In the genomic region with DNA sequence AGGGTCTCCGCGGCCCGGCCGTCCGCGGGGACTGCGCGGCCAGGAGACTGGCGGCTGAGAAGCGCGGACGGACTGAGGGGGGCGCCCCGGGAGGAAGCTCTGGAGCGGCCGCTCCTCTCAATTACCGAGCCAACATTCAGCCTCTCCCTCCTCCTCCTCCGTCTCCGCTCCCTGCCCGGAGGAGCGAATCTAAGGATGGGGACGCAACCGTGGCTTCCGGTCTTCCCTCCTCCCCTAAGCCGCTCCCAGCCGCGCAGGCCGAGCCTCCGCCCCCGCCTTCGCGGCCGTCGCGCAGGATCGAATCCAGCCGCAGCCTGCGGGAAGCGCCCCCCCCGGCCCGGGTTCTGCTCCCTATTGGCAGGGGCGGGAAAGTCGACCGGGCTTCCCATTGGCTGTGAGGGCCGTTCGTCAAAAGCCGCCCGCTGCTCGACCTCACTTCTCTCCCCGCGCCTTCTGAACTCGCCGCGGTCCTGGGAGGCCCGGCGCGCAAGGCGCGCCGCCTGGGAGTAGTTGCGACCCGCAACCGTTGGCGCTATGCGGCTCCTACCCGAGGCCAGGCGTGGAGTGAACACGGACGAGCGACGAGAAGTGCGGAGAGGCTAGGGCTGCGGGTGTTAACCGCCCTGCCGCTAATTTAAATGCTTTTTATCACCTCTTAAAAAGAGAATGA, we compare ENCODE assay signal across 8 cellular contexts. TPM values are rescaled to one million over a fixed set of nuclear protein-coding genes. Genes with fewer than 3 reads are reported as not detected.
DNase-seq lines count a peak whose midpoint lies in the region; ATAC-seq and TF ChIP-seq lines count a peak whose summit lies in the region.

Gene HNRNPLL, minus strand, starts transcription at position 197 of the 670 bp plus-strand sequence. CDS start 302 bp downstream, outside the sequence.

- H3K79me2 ChIP-seq in GM23338 (replicated peaks; ENCODE audit: insufficient read depth) = peaks cover 41% of the 10 kb centered on the region

- H3K4me3 ChIP-seq in GM23338 (peak within 1 kb of the TSS; percentile 63), fibroblast of mammary gland (ENCODE audit: control insufficient read depth, low read depth, low read length) (peak within 1 kb of the TSS; percentile 76)

- ATAC-seq in GM23338 = peak; percentile 86
- peak; percentile 85 to 87 for ATAC-seq in naive thymus-derived CD8-positive, alpha-beta T cell
- ATAC-seq in stimulated activated naive B cell treated with anti-CD40 and anti-IgM and Interleukin-4, amounts not matched to agents 10 μg/mL and 1 μg/mL and 100 μg/mL, for 72 hours (replicated peaks) = peak; percentile 89 to 90

- H3K27ac ChIP-seq in GM23338 (ENCODE audit: low read depth) = peak within 1 kb of the TSS; percentile 94

- no peaks in the 10 kb centered on the region for H3K9me3 Mint-ChIP-seq in GM23338
- H3K9me3 Mint-ChIP-seq in naive thymus-derived CD8-positive, alpha-beta T cell = no peaks in the 10 kb centered on the region
- H3K9me3 Mint-ChIP-seq in stimulated activated naive B cell treated with anti-CD40 and anti-IgM and Interleukin-4, amounts not matched to agents 10 μg/mL and 1 μg/mL and 100 μg/mL, for 72 hours = no peaks in the 10 kb centered on the region

- peaks cover 25% of the 10 kb centered on the region for H3K4me1 ChIP-seq in GM23338 (ENCODE audit: insufficient read depth)

- H3K4me3 Mint-ChIP-seq in GM23338 = peak within 1 kb of the TSS; percentile 97
- H3K4me3 Mint-ChIP-seq in naive thymus-derived CD8-positive, alpha-beta T cell = peak within 1 kb of the TSS; percentile 84 to 98 (median 96)
- peak within 1 kb of the TSS; percentile 88 to 91 for H3K4me3 Mint-ChIP-seq in stimulated activated naive B cell treated with anti-CD40 and anti-IgM and Interleukin-4, amounts not matched to agents 10 μg/mL and 1 μg/mL and 100 μg/mL, for 72 hours

- peak within 1 kb of the TSS; percentile 88 for H3K4me2 ChIP-seq in GM23338

- no peaks in the 10 kb centered on the region for H3F3A ChIP-seq in GM23338 (replicated peaks; ENCODE audit: low read depth)

- H3K27ac Mint-ChIP-seq in GM23338 = peak within 1 kb of the TSS; percentile 96
- H3K27ac Mint-ChIP-seq in naive thymus-derived CD8-positive, alpha-beta T cell = peak within 1 kb of the TSS; percentile 66 to 94 (median 91)
- peak within 1 kb of the TSS; percentile 82 for H3K27ac Mint-ChIP-seq in stimulated activated naive B cell treated with anti-CD40 and anti-IgM and Interleukin-4, amounts not matched to agents 10 μg/mL and 1 μg/mL and 100 μg/mL, for 72 hours

- no peaks in the 10 kb centered on the region for H3K9me2 ChIP-seq in GM23338 (ENCODE audit: insufficient read depth)

- H4K20me1 ChIP-seq in GM23338 (replicated peaks; ENCODE audit: insufficient read depth) = peaks cover 17% of the 10 kb centered on the region

- no peaks in the 10 kb centered on the region; the same call in 2 of the 3 replicates for H3K36me3 Mint-ChIP-seq in GM23338 (ENCODE audit: low read depth)
- no peaks in the 10 kb centered on the region for H3K36me3 Mint-ChIP-seq in naive thymus-derived CD8-positive, alpha-beta T cell
- H3K36me3 Mint-ChIP-seq in stimulated activated naive B cell treated with anti-CD40 and anti-IgM and Interleukin-4, amounts not matched to agents 10 μg/mL and 1 μg/mL and 100 μg/mL, for 72 hours = no peaks in the 10 kb centered on the region

- H3K27me3 ChIP-seq in GM23338 (ENCODE audit: insufficient read depth) = no peaks in the 10 kb centered on the region

- POLR2A ChIA-PET in naive thymus-derived CD8-positive, alpha-beta T cell (lab: Charles Lee) = interaction anchor here (1.0 to 4.4 kb wide), 12 partner anchors 8 to 151 kb away, joined by 3 to 49 read pairs (median 4); partner anchors contain the start of genes GALM and SRSF7

- TF ChIP-seq CTCF in GM23338 (conservative IDR thresholded peaks at IDR 0.05; ENCODE audit: low read depth in 2 of 2) (no peak), fibroblast of mammary gland (conservative IDR thresholded peaks at IDR 0.05; ENCODE audit: control insufficient read depth, insufficient read depth, low read depth, low read length) (no peak)

- H3K27me3 Mint-ChIP-seq in GM23338 (ENCODE audit: insufficient read depth, low read depth, poor library complexity) = peaks cover 6% of the 10 kb centered on the region
- no peaks in the 10 kb centered on the region for H3K27me3 Mint-ChIP-seq in naive thymus-derived CD8-positive, alpha-beta T cell
- H3K27me3 Mint-ChIP-seq in stimulated activated naive B cell treated with anti-CD40 and anti-IgM and Interleukin-4, amounts not matched to agents 10 μg/mL and 1 μg/mL and 100 μg/mL, for 72 hours = peaks cover 3 to 27% of the 10 kb centered on the region in 2 donors

- H2AFZ ChIP-seq in GM23338 = peak within 1 kb of the TSS; percentile 86

- H3K36me3 ChIP-seq in GM23338 (ENCODE audit: insufficient read depth) = no peaks in the 10 kb centered on the region

- DNase-seq in DMS79 treated with DMSO at 0.1 percent for 48 hours (lab: John Stamatoyannopoulos, UW) = peak; percentile 85
- DNase-seq in GM23338 (ENCODE audit: low spot score) = peak; percentile 98
- DNase-seq in LoVo (ENCODE audit: low spot score) = peak; percentile 97
- peak; percentile 95 for DNase-seq in SHP77 (lab: John Stamatoyannopoulos, UW)
- peak; percentile 94 for DNase-seq in activated T-helper 9 cell treated with anti-CD3 and anti-CD28 coated beads, Interleukin-2, amount 50 U/mL, for 16 hours (ENCODE audit: low read depth)
- peak; percentile 95 for DNase-seq in fibroblast of mammary gland (ENCODE audit: low read depth)
- peak; percentile 85 to 95 (median 89) for DNase-seq in naive thymus-derived CD8-positive, alpha-beta T cell
- peak; percentile 91 for DNase-seq in stimulated activated naive B cell treated with anti-CD40 and anti-IgM and Interleukin-4, amounts not matched to agents 10 μg/mL and 1 μg/mL and 100 μg/mL, for 72 hours

- H3K4me1 Mint-ChIP-seq in GM23338 = peaks cover 38% of the 10 kb centered on the region
- peaks cover 15 to 47% (median 41%) of the 10 kb centered on the region in 4 donors for H3K4me1 Mint-ChIP-seq in naive thymus-derived CD8-positive, alpha-beta T cell
- peaks cover 14 to 36% of the 10 kb centered on the region in 2 donors for H3K4me1 Mint-ChIP-seq in stimulated activated naive B cell treated with anti-CD40 and anti-IgM and Interleukin-4, amounts not matched to agents 10 μg/mL and 1 μg/mL and 100 μg/mL, for 72 hours

TF ChIP-seq in GM23338, 12 proteins besides CTCF, POLR2A, EP300 and RAD21 (continues in another document):
- no peak for TF ChIP-seq ZNF114 (CRISPR knock-in tag; IDR thresholded peaks at IDR 0.05)
- no peak for TF ChIP-seq JUNB (IDR thresholded peaks at IDR 0.05; ENCODE audit: unreplicated experiment)
- TF ChIP-seq POLR2AphosphoS5 (IDR thresholded peaks at IDR 0.05; ENCODE audit: low read depth) = peak; percentile 99
- no peak for TF ChIP-seq ETS1 (IDR thresholded peaks at IDR 0.05)
- peak; percentile 57 for TF ChIP-seq CREB1 (CRISPR knock-in tag; IDR thresholded peaks at IDR 0.05; ENCODE audit: low read depth)
- TF ChIP-seq, protein P1, sequence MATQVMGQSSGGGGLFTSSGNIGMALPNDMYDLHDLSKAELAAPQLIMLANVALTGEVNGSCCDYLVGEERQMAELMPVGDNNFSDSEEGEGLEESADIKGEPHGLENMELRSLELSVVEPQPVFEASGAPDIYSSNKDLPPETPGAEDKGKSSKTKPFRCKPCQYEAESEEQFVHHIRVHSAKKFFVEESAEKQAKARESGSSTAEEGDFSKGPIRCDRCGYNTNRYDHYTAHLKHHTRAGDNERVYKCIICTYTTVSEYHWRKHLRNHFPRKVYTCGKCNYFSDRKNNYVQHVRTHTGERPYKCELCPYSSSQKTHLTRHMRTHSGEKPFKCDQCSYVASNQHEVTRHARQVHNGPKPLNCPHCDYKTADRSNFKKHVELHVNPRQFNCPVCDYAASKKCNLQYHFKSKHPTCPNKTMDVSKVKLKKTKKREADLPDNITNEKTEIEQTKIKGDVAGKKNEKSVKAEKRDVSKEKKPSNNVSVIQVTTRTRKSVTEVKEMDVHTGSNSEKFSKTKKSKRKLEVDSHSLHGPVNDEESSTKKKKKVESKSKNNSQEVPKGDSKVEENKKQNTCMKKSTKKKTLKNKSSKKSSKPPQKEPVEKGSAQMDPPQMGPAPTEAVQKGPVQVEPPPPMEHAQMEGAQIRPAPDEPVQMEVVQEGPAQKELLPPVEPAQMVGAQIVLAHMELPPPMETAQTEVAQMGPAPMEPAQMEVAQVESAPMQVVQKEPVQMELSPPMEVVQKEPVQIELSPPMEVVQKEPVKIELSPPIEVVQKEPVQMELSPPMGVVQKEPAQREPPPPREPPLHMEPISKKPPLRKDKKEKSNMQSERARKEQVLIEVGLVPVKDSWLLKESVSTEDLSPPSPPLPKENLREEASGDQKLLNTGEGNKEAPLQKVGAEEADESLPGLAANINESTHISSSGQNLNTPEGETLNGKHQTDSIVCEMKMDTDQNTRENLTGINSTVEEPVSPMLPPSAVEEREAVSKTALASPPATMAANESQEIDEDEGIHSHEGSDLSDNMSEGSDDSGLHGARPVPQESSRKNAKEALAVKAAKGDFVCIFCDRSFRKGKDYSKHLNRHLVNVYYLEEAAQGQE (IDR thresholded peaks at IDR 0.05; ENCODE audit: unreplicated experiment) = no peak
- TF ChIP-seq NANOG (IDR thresholded peaks at IDR 0.05; ENCODE audit: borderline replicate concordance) = no peak

RNA-seq across cellular contexts. Expression of gene HNRNPLL, which starts in this region (rescaled TPM):
- 53.4 and 61.9 TPM in 2 replicates for total RNA-seq in GM23338 (2014; rRNA removed; shearing (Covaris generic))
- polyA plus RNA-seq in GM23338 (2016; fragmentation: Nextera tagmentation; extraction: Ambion mirVana) = 42.2 and 42.5 TPM in 2 replicates
- total RNA-seq in naive thymus-derived CD8-positive, alpha-beta T cell = 10 to 100 TPM; 16.3 to 20.2 TPM
- 10 to 100 TPM in 2 of 3 donors, 1 to 10 TPM in 1; 8.0 to 13.1 (median 11.5) TPM for polyA plus RNA-seq in naive thymus-derived CD8-positive, alpha-beta T cell

Comparison
In these comparisons a context has a peak if more than half of its experiments do, and no peak if none do; other contexts are left out.
1. Peak in every context shown above with its lines: DNase-seq, ATAC-seq, H3K4me3 ChIP-seq and H3K27ac ChIP-seq.